In genomic region chr2:74527741-74528140, GRCh38 we compare ENCODE assay signal across 2 cellular contexts.
TF ChIP-seq lines count a peak whose summit lies in the region.

No MANE protein-coding gene starts in this region.

TF ChIP-seq in GM23338, 12 proteins besides CTCF, POLR2A, EP300 and RAD21:
- TF ChIP-seq ETS1 (IDR thresholded peaks at IDR 0.05) (no peak), ZNF331 (CRISPR knock-in tag; IDR thresholded peaks at IDR 0.05; ENCODE audit: low read depth) (no peak), POLR2AphosphoS5 (IDR thresholded peaks at IDR 0.05; ENCODE audit: low read depth) (no peak), EZH2 (IDR thresholded peaks at IDR 0.05; ENCODE audit: low read depth, unreplicated experiment) (no peak), EZH2phosphoT487 (IDR thresholded peaks at IDR 0.05; ENCODE audit: unreplicated experiment) (no peak), ZNF462 (CRISPR knock-in tag; IDR thresholded peaks at IDR 0.05) (no peak), JUNB (IDR thresholded peaks at IDR 0.05; ENCODE audit: unreplicated experiment) (no peak), NANOG (IDR thresholded peaks at IDR 0.05; ENCODE audit: borderline replicate concordance) (no peak), REST (IDR thresholded peaks at IDR 0.05; ENCODE audit: unreplicated experiment) (no peak), STAT1 (IDR thresholded peaks at IDR 0.05; ENCODE audit: unreplicated experiment) (no peak)

TF ChIP-seq in GM12878, 131 proteins besides CTCF, POLR2A, EP300 and RAD21:
- TF ChIP-seq NR2C2 (IDR thresholded peaks at IDR 0.05; ENCODE audit: borderline replicate concordance, control insufficient read depth, insufficient read length, low read depth) (no peak), SIN3A (IDR thresholded peaks at IDR 0.05; ENCODE audit: low read depth, low read length) (no peak), CREM (IDR thresholded peaks at IDR 0.05; ENCODE audit: low read depth) (no peak), NRF1 (conservative IDR thresholded peaks at IDR 0.05; ENCODE audit: low read depth, low read length) (no peak), MTA3 (IDR thresholded peaks at IDR 0.05; ENCODE audit: borderline replicate concordance, low read length) (no peak), ZNF24 (IDR thresholded peaks at IDR 0.05) (no peak)
